ENCODE assay signal across 33 cellular contexts in genomic region chr11:33135768-33136443, GRCh38. TPM values are rescaled to one million over a fixed set of nuclear protein-coding genes. Genes with fewer than 3 reads are reported as not detected.
DNase-seq lines count a peak whose midpoint lies in the region; ATAC-seq, FAIRE-seq and TF ChIP-seq lines count a peak whose summit lies in the region.
"Had no signal": no experiment of that assay in that cellular context is flagged by ENCODE, and none has a peak within 500 bp of the region (broad histone marks: within the 10 kb centered on the region; RNA-seq: fewer than 3 reads in every experiment).

No MANE protein-coding gene starts in this region.

- H3K27ac ChIP-seq in liver (ENCODE audit: low read depth in 1 of 2, low read length in 2 of 2) (peak overlapping the region; percentile 16 to 19), HepG2 (ENCODE audit: extremely low read length, insufficient read depth, low read length) (no peak overlapping the region), right lobe of liver (peak overlapping the region; percentile 1 to 60 (median 41)), suprapubic skin (no peak overlapping the region)
- H3K27ac ChIP-seq: ovary, thoracic aorta had no signal

- peak overlapping the region; percentile 69; the same call in 1 of the 2 replicates for H3K27ac Mint-ChIP-seq in WTC11
- H3K27ac Mint-ChIP-seq: activated CD4-positive, alpha-beta T cell treated with anti-CD3 and anti-CD28 coated beads for 36 hours; activated CD8-positive, alpha-beta T cell treated with anti-CD3 and anti-CD28 coated beads, Interleukin-2, amount 10 ng/mL, durations not matched to agents 7 days and 5 days; effector memory CD8-positive, alpha-beta T cell; naive thymus-derived CD4-positive, alpha-beta T cell had no signal

- no peak for TF ChIP-seq POLR2A in HepG2 (IDR thresholded peaks at IDR 0.05; ENCODE audit: insufficient read depth in 1 of 2, low read depth in 2 of 2, low read length in 2 of 2)
- no peak for TF ChIP-seq POLR2A in right lobe of liver (IDR thresholded peaks at IDR 0.05)
- no peak for TF ChIP-seq POLR2A in suprapubic skin (IDR thresholded peaks at IDR 0.05)

- no peak overlapping the region for H3K9ac ChIP-seq in liver (ENCODE audit: low read depth in 1 of 2, low read length in 2 of 2)
- H3K9ac ChIP-seq in HepG2 (ENCODE audit: insufficient read depth, low read depth, low read length): no peak overlapping the region

- H3K9me3 ChIP-seq in liver (ENCODE audit: control insufficient read depth in 4 of 4, low read length in 3 of 4) (no peaks in the 10 kb centered on the region), HepG2 (ENCODE audit: low read length) (no peaks in the 10 kb centered on the region), right lobe of liver (no peaks in the 10 kb centered on the region), suprapubic skin (no peaks in the 10 kb centered on the region)
- H3K9me3 ChIP-seq: ovary, thoracic aorta had no signal

- peak in 1 of 2 donors; percentile 15 for TF ChIP-seq RAD21 in liver (IDR thresholded peaks at IDR 0.05)
- no peak for TF ChIP-seq RAD21 in HepG2 (CRISPR knock-in tag; IDR thresholded peaks at IDR 0.05)

- intact Hi-C loops in HepG2 (cut with micrococcal nuclease; ENCODE audit: unreplicated experiment): no loop called here
- intact Hi-C loops in right lobe of liver (cut with DNase I): no loop called here

- DNase-seq in HepG2 (ENCODE audit: low spot score) (no peak), WTC11 (ENCODE audit: low spot score) (no peak), right lobe of liver (no peak), foreskin melanocyte (no peak), activated gamma-delta T cell (lab: John Stamatoyannopoulos, UW) (no peak), suprapubic skin (ENCODE audit: low spot score in 2 of 2) (no peak)
- DNase-seq: activated CD4-positive, alpha-beta T cell treated with anti-CD3 and anti-CD28 coated beads for 36 hours; activated CD8-positive, alpha-beta T cell treated with anti-CD3 and anti-CD28 coated beads, Interleukin-2, amount 10 ng/mL, durations not matched to agents 7 days and 5 days; aorta; CD4-positive, alpha-beta T cell; cortex of kidney; DND-41; effector memory CD8-positive, alpha-beta T cell; erythroblast; head of caudate nucleus; islet precursor cell; left ventricle myocardium superior; naive thymus-derived CD4-positive, alpha-beta T cell; NCI-H1417 treated with DMSO at 0.1 percent for 48 hours; NCI-H2029 treated with DMSO at 0.1 percent for 48 hours; NCI-H526 treated with DMSO at 0.1 percent for 48 hours; NK-92 treated with Interleukin-12 subunit alpha and Interleukin-12 subunit beta, amount 100 ng/mL, for 24 hours; ovary; stimulated activated CD4-positive, alpha-beta T cell treated with anti-CD3 and anti-CD28 coated beads, Interleukin-2, amount 100 ng/mL, for 24 hours; stimulated activated naive CD8-positive, alpha-beta T cell treated with anti-CD3 and anti-CD28 coated beads, Interleukin-15, Interleukin-2, amounts not matched to agents 100 U/mL and 50 U/mL, for 24 hours; T-helper 2 cell had no signal

- peaks cover 0 to 8% (median 6%) of the 10 kb centered on the region in 4 donors for H3K36me3 ChIP-seq in liver (ENCODE audit: control insufficient read depth in 4 of 4, insufficient read depth in 3 of 4, low read depth in 1 of 4, low read length in 3 of 4)
- H3K36me3 ChIP-seq in HepG2 (replicated peaks in 1 of 2; ENCODE audit: control insufficient read depth in 1 of 2, insufficient read depth in 2 of 2, low read length in 2 of 2): peaks cover 5 to 20% of the 10 kb centered on the region in 2 experiments; a peak in 4 of 5 replicates
- H3K36me3 ChIP-seq in right lobe of liver: peaks cover 0 to 14% (median 7%) of the 10 kb centered on the region in 4 donors
- peaks cover 16% of the 10 kb centered on the region for H3K36me3 ChIP-seq in suprapubic skin
- H3K36me3 ChIP-seq: ovary, thoracic aorta had no signal

- H3K4me1 Mint-ChIP-seq in WTC11: peaks cover 63% of the 10 kb centered on the region

- FAIRE-seq in HepG2 (lab: Jason Lieb, UNC): no peak
- FAIRE-seq: GM18507, urothelium cell line had no signal

- H3K4me1 ChIP-seq in liver (ENCODE audit: control insufficient read depth in 4 of 4, insufficient read depth in 4 of 4, low read length in 3 of 4): peaks cover 2 to 20% (median 15%) of the 10 kb centered on the region in 4 donors
- H3K4me1 ChIP-seq in HepG2 (ENCODE audit: insufficient read depth, low read length): no peaks in the 10 kb centered on the region
- H3K4me1 ChIP-seq in right lobe of liver: peaks cover 0 to 22% (median 5%) of the 10 kb centered on the region in 4 donors
- H3K4me1 ChIP-seq in suprapubic skin: no peaks in the 10 kb centered on the region

- WGBS in liver: 34% methylated on average over 4 of the region's 4 CpGs
- WGBS in HepG2 (ENCODE audit: low lambda C conversion rate): 94% methylated on average over 4 of the region's 4 CpGs
- 22% methylated on average over 4 of the region's 4 CpGs for WGBS in right lobe of liver (ENCODE audit: insufficient coverage, low coverage, low lambda C conversion rate, missing lambda C conversion rate)
- 79% methylated on average over 4 of the region's 4 CpGs for WGBS in suprapubic skin

- H3K4me2 ChIP-seq in HepG2 (ENCODE audit: low read depth, low read length): no peak overlapping the region

- ATAC-seq in HepG2 (no peak), WTC11 (no peak), right lobe of liver (peak; percentile 67 to 88 (median 81)), HG03175 (IDR thresholded peaks at IDR 0.05; ENCODE audit: unreplicated experiment) (no peak)
- ATAC-seq: activated CD4-positive, alpha-beta T cell treated with anti-CD3 and anti-CD28 coated beads for 36 hours; activated CD8-positive, alpha-beta T cell treated with anti-CD3 and anti-CD28 coated beads, Interleukin-2, amount 10 ng/mL, durations not matched to agents 7 days and 5 days; effector memory CD8-positive, alpha-beta T cell; left ventricle myocardium superior; naive thymus-derived CD4-positive, alpha-beta T cell; Right ventricle myocardium inferior; stimulated activated naive CD8-positive, alpha-beta T cell treated with anti-CD3 and anti-CD28 coated beads, Interleukin-15, Interleukin-2, amounts not matched to agents 100 U/mL and 50 U/mL, for 24 hours had no signal

- H2AFZ ChIP-seq in HepG2 (ENCODE audit: low read length): no peak overlapping the region

- BruUV-seq in HepG2 (replicated peaks; lab: Mats Ljungman, UMichigan): no TSS peak

- no peak for TF ChIP-seq CTCF in liver (IDR thresholded peaks at IDR 0.05; ENCODE audit: low read depth, low read length, missing input control)
- no peak for TF ChIP-seq CTCF in HepG2 (CRISPR knock-in tag; IDR thresholded peaks at IDR 0.05)
- TF ChIP-seq CTCF in WTC11 (IDR thresholded peaks at IDR 0.05): no peak
- no peak for TF ChIP-seq CTCF in right lobe of liver (IDR thresholded peaks at IDR 0.05)
- TF ChIP-seq CTCF in suprapubic skin (IDR thresholded peaks at IDR 0.05): no peak

- POLR2A ChIA-PET in HepG2 (lab: Yijun Ruan, JAX) (no interaction called here), WTC11 (lab: Charles Lee) (no interaction called here)

- in situ Hi-C loops in HepG2 (cut with HindIII; ENCODE audit: extremely low pct_ligation_motif_present, low pct_unique_long_range_greater_than_20kb): no loop called here

- peaks cover 15% of the 10 kb centered on the region for H3K36me3 Mint-ChIP-seq in WTC11

- no peaks in the 10 kb centered on the region for H3K79me2 ChIP-seq in HepG2 (ENCODE audit: insufficient read depth, low read length)

- no peak overlapping the region for H3K4me3 ChIP-seq in liver (ENCODE audit: low read depth in 1 of 3, low read length in 3 of 3)
- H3K4me3 ChIP-seq in HepG2 (replicated peaks in 1 of 3; ENCODE audit: insufficient read depth in 1 of 3, low read depth in 2 of 3, low read length in 3 of 3): no peak overlapping the region
- H3K4me3 ChIP-seq in right lobe of liver: no peak overlapping the region
- H3K4me3 ChIP-seq in suprapubic skin: no peak overlapping the region
- H3K4me3 ChIP-seq: ovary, thoracic aorta had no signal

- CTCF ChIA-PET in HepG2 (lab: Yijun Ruan, JAX; ENCODE audit: low intra/inter-chr PET ratio, low total read pairs) (no interaction called here), WTC11 (lab: Charles Lee) (interaction anchor here (0.7 to 1.9 kb wide), 5 partner anchors 9 to 184 kb away, joined by 3 to 7 read pairs (median 4); no protein-coding TSS in a partner anchor)

- TF ChIP-seq EP300 in HepG2 (IDR thresholded peaks at IDR 0.05; ENCODE audit: low read depth in 2 of 2, low read length in 2 of 2) (no peak), HepG2 (CRISPR knock-in tag; IDR thresholded peaks at IDR 0.05; ENCODE audit: borderline replicate concordance) (no peak), suprapubic skin (IDR thresholded peaks at IDR 0.05) (no peak)

- H3K27me3 Mint-ChIP-seq in WTC11 (ENCODE audit: low read depth): no peaks in the 10 kb centered on the region
- H3K27me3 Mint-ChIP-seq: activated CD4-positive, alpha-beta T cell treated with anti-CD3 and anti-CD28 coated beads for 36 hours; activated naive CD8-positive, alpha-beta T cell; CD4-positive, alpha-beta T cell; effector memory CD8-positive, alpha-beta T cell; naive thymus-derived CD4-positive, alpha-beta T cell had no signal

- H3K27me3 ChIP-seq in liver (ENCODE audit: control insufficient read depth in 4 of 4, insufficient read depth in 4 of 4, low read length in 3 of 4) (no peaks in the 10 kb centered on the region), HepG2 (ENCODE audit: control insufficient read depth in 1 of 2, insufficient read depth in 2 of 2, low read length in 2 of 2) (no peaks in the 10 kb centered on the region), right lobe of liver (no peaks in the 10 kb centered on the region), suprapubic skin (no peaks in the 10 kb centered on the region)
- H3K27me3 ChIP-seq: ovary had no signal

- no peaks in the 10 kb centered on the region for H4K20me1 ChIP-seq in HepG2 (ENCODE audit: insufficient read depth, low read length)

- H3K9me3 Mint-ChIP-seq in WTC11: no peaks in the 10 kb centered on the region
- H3K9me3 Mint-ChIP-seq: CD4-positive, alpha-beta T cell; effector memory CD8-positive, alpha-beta T cell; naive thymus-derived CD4-positive, alpha-beta T cell had no signal

- H3K4me3 Mint-ChIP-seq in WTC11: no peak overlapping the region
- H3K4me3 Mint-ChIP-seq: activated CD4-positive, alpha-beta T cell treated with anti-CD3 and anti-CD28 coated beads for 36 hours; activated CD8-positive, alpha-beta T cell treated with anti-CD3 and anti-CD28 coated beads, Interleukin-2, amount 10 ng/mL, durations not matched to agents 7 days and 5 days; activated naive CD8-positive, alpha-beta T cell; CD4-positive, alpha-beta T cell; effector memory CD8-positive, alpha-beta T cell; naive thymus-derived CD4-positive, alpha-beta T cell had no signal

RNA-seq across cellular contexts. Expression of gene CSTF3, which starts 25.4 kb away (rescaled TPM):
- total RNA-seq in liver (10 to 100 TPM in 1 of 2 donors, 1 to 10 TPM in 1; 7.9 to 16.1 TPM), HepG2 (2016; rRNA removed; fragmentation: Illumina TruSeq; extraction: Trizol) (43.6 and 53.0 TPM in 2 replicates), WTC11 (2021) (47.5 to 68.3 TPM (median 50.4 TPM) in 3 replicates), right lobe of liver (10 to 100 TPM; 11.5 to 14.0 (median 12.0) TPM), suprapubic skin (10 to 100 TPM; 10.8 to 23.3 (median 12.4) TPM)
- polyA plus RNA-seq in liver (10 to 100 TPM in 1 of 2 donors, 1 to 10 TPM in 1; 8.6 to 20.8 TPM), HepG2 (2011; rRNA removed) (16.8 and 21.5 TPM in 2 replicates)
- 7.4 and 8.8 TPM in 2 replicates for total RNA-seq in HepG2 (2016; cell fraction: cytosol; rRNA removed; fragmentation: Illumina TruSeq; extraction: Trizol; ENCODE audit: low read depth)
- total RNA-seq in HepG2 (2016; cell fraction: insoluble cytoplasmic fraction; rRNA removed; fragmentation: Illumina TruSeq; extraction: Trizol): 43.7 and 51.2 TPM in 2 replicates
- total RNA-seq in HepG2 (2016; cell fraction: membrane; rRNA removed; fragmentation: Illumina TruSeq; extraction: Trizol): 10.1 and 11.1 TPM in 2 replicates
- total RNA-seq in HepG2 (2016; cell fraction: nucleus; rRNA removed; fragmentation: Illumina TruSeq; extraction: Trizol): 71.1 and 72.8 TPM in 2 replicates
- 8.6 and 13.6 TPM in 2 replicates for polyA plus RNA-seq in HepG2 (2011; cell fraction: cytosol; rRNA removed)
- 17.7 and 23.0 TPM in 2 replicates for polyA plus RNA-seq in HepG2 (2011; cell fraction: nucleus; rRNA removed)
- 27.3 and 36.2 TPM in 2 replicates for polyA plus RNA-seq in HepG2 (2012)
- 3.0 and 3.5 TPM in 2 replicates for polyA plus RNA-seq in HepG2 (2016; cell fraction: cytosol; fragmentation: Illumina TruSeq; extraction: Trizol; ENCODE audit: low read depth)
- 49.9 and 56.7 TPM in 2 replicates for polyA plus RNA-seq in HepG2 (2016; cell fraction: insoluble cytoplasmic fraction; fragmentation: Illumina TruSeq; extraction: Trizol; ENCODE audit: low read depth)
- 6.4 and 6.9 TPM in 2 replicates for polyA plus RNA-seq in HepG2 (2016; cell fraction: membrane; fragmentation: Illumina TruSeq; extraction: Trizol; ENCODE audit: low read depth)
- 52.1 and 58.8 TPM in 2 replicates for polyA plus RNA-seq in HepG2 (2016; cell fraction: nucleus; fragmentation: Illumina TruSeq; extraction: Trizol; ENCODE audit: insufficient read depth, low read depth)
- 33.2 and 45.3 TPM in 2 replicates for polyA minus RNA-seq in HepG2 (2011; rRNA and poly(A)+ RNA removed; ENCODE audit: low replicate concordance)
- polyA minus RNA-seq in HepG2 (2011; cell fraction: cytosol; rRNA and poly(A)+ RNA removed): 12.4 and 13.6 TPM in 2 replicates
- polyA minus RNA-seq in HepG2 (2011; cell fraction: nucleus; rRNA and poly(A)+ RNA removed): 158 and 171 TPM in 2 replicates

Comparison
In these comparisons a context has a peak if more than half of its experiments do, and no peak if none do; other contexts are left out.
1. H3K27ac ChIP-seq: peak in liver (2 of 2) and right lobe of liver (3 of 3); none in HepG2 (single experiment) and suprapubic skin (single experiment).
2. ATAC-seq: peak in right lobe of liver (4 of 4); none in HepG2 (single experiment), WTC11 (single experiment) and HG03175 (single experiment).